ENCODE assay signal across 1 cellular context in genomic region chr7:127588019-127588696, GRCh38.
TF ChIP-seq lines count a peak whose summit lies in the region.

Gene ARF5 (plus strand): TSS chr7:127588411. CDS start chr7:127588499, 88 bp downstream.

TF ChIP-seq in GM12878, 131 proteins besides CTCF, POLR2A, EP300 and RAD21 (continued from another document):
- peak; percentile 73 to 90; a peak in 3 of 4 replicates for TF ChIP-seq BHLHE40 (IDR thresholded peaks at IDR 0.05; ENCODE audit: borderline replicate concordance in 1 of 2, low read depth in 2 of 2, low read length in 1 of 2)
- TF ChIP-seq SP1 (IDR thresholded peaks at IDR 0.05; ENCODE audit: low read depth, low read length) = peak; percentile 41
- peak; percentile 70 for TF ChIP-seq MEF2B (IDR thresholded peaks at IDR 0.05; ENCODE audit: partially characterized antibody, poor library complexity, severe bottlenecking)
- TF ChIP-seq LARP7 (IDR thresholded peaks at IDR 0.05) = peak; percentile 71
- TF ChIP-seq ATF2 (IDR thresholded peaks at IDR 0.05; ENCODE audit: low read length) = no peak
- peak; percentile 33; the same call in 1 of the 2 replicates for TF ChIP-seq TCF12 (IDR thresholded peaks at IDR 0.05; ENCODE audit: low read depth, low read length)
- TF ChIP-seq NKRF (conservative IDR thresholded peaks at IDR 0.05) = peak; percentile 57
- peak; percentile 62; the same call in 1 of the 2 replicates for TF ChIP-seq TAF1 (IDR thresholded peaks at IDR 0.05; ENCODE audit: borderline replicate concordance, low read depth, low read length)
- 0 out of 2 replicates have a peak, but pooled peaks have one; percentile 27 for TF ChIP-seq NR2C1 (IDR thresholded peaks at IDR 0.05)
- no peak for TF ChIP-seq SKIL (IDR thresholded peaks at IDR 0.05; ENCODE audit: low read depth, poor library complexity, severe bottlenecking)
- 0 out of 2 replicates have a peak, but pooled peaks have one; percentile 25 for TF ChIP-seq BACH1 (IDR thresholded peaks at IDR 0.05; ENCODE audit: borderline replicate concordance)
- peak; percentile 76 for TF ChIP-seq GATAD2B (conservative IDR thresholded peaks at IDR 0.05; ENCODE audit: low read depth)
- no peak for TF ChIP-seq HSF1 (IDR thresholded peaks at IDR 0.05; ENCODE audit: low read depth, low read length)
- peak; percentile 37 for TF ChIP-seq DPF2 (IDR thresholded peaks at IDR 0.05)
- TF ChIP-seq IKZF1 (conservative IDR thresholded peaks at IDR 0.05) = 0 out of 2 replicates have a peak, but pooled peaks have one; percentile 48
- no peak for TF ChIP-seq ETV6 (conservative IDR thresholded peaks at IDR 0.05 in 1 of 2, IDR thresholded peaks at IDR 0.05 in 1 of 2; ENCODE audit: borderline replicate concordance in 1 of 2, low read depth in 1 of 2)
- TF ChIP-seq RBBP5 (conservative IDR thresholded peaks at IDR 0.05) = 0 out of 2 replicates have a peak, but pooled peaks have one; percentile 49
- TF ChIP-seq NR2F1 (conservative IDR thresholded peaks at IDR 0.05) = peak; percentile 55
- no peak for TF ChIP-seq PML (IDR thresholded peaks at IDR 0.05; ENCODE audit: low read length)
- TF ChIP-seq ASH2L (IDR thresholded peaks at IDR 0.05; ENCODE audit: borderline replicate concordance, low read depth) = peak; percentile 80; the same call in 1 of the 2 replicates
- no peak for TF ChIP-seq POU2F2 (IDR thresholded peaks at IDR 0.05; ENCODE audit: borderline replicate concordance, low read depth, low read length)
- no peak for TF ChIP-seq TCF7 (IDR thresholded peaks at IDR 0.05; ENCODE audit: borderline replicate concordance)
- 0 out of 4 replicates have a peak, but pooled peaks of 1 of the 2 experiments have one; percentile 59 for TF ChIP-seq SRF (IDR thresholded peaks at IDR 0.05; ENCODE audit: low read depth in 2 of 2, low read length in 2 of 2)
- TF ChIP-seq SUZ12 (IDR thresholded peaks at IDR 0.05; ENCODE audit: unreplicated experiment) = no peak
- TF ChIP-seq USF1 (IDR thresholded peaks at IDR 0.05; ENCODE audit: borderline replicate concordance, extremely low read length, insufficient read depth, low read depth, low read length) = no peak
